9 cellular contexts compared by ENCODE assay signal in genomic region chr2:196431957-196432356, GRCh38.
DNase-seq lines count a peak whose midpoint lies in the region; ATAC-seq and TF ChIP-seq lines count a peak whose summit lies in the region.
"Had no signal": no experiment of that assay in that cellular context is flagged by ENCODE, and none has a peak within 500 bp of the region (broad histone marks: within the 10 kb centered on the region; RNA-seq: fewer than 3 reads in every experiment).

No MANE protein-coding gene starts in this region.

- TF ChIP-seq POLR2A in thyroid gland (IDR thresholded peaks at IDR 0.05), result no peak

- H3K9me2 ChIP-seq in DOHH2 (replicated peaks; ENCODE audit: control insufficient read depth, low read length) (no peaks in the 10 kb centered on the region), Karpas-422 (replicated peaks; ENCODE audit: insufficient read depth, low read length) (no peaks in the 10 kb centered on the region)

- H3K79me2 ChIP-seq in DOHH2 (ENCODE audit: control insufficient read depth, low read length), result no peaks in the 10 kb centered on the region
- no peaks in the 10 kb centered on the region for H3K79me2 ChIP-seq in Karpas-422 (ENCODE audit: low read length)

- H3K9me3 ChIP-seq in DOHH2 (ENCODE audit: control insufficient read depth, insufficient read depth, low read length), result no peaks in the 10 kb centered on the region
- H3K9me3 ChIP-seq in Karpas-422 (ENCODE audit: low read length), result no peaks in the 10 kb centered on the region
- H3K9me3 ChIP-seq in liver (ENCODE audit: control insufficient read depth in 4 of 4, low read length in 3 of 4), result no peaks in the 10 kb centered on the region
- no peaks in the 10 kb centered on the region for H3K9me3 ChIP-seq in thyroid gland

- H3K4me2 ChIP-seq in DOHH2 (ENCODE audit: low read length) (no peak overlapping the region), Karpas-422 (ENCODE audit: low read depth, low read length, poor library complexity, severe bottlenecking) (no peak overlapping the region)

- no peak overlapping the region for H3K9ac ChIP-seq in Karpas-422 (ENCODE audit: low read length)
- H3K9ac ChIP-seq in liver (ENCODE audit: low read depth in 1 of 2, low read length in 2 of 2), result no peak overlapping the region

- no peaks in the 10 kb centered on the region for H3K36me3 ChIP-seq in DOHH2 (ENCODE audit: control insufficient read depth, low read length)
- H3K36me3 ChIP-seq in Karpas-422 (ENCODE audit: insufficient read depth, low read length), result no peaks in the 10 kb centered on the region
- H3K36me3 ChIP-seq in liver (ENCODE audit: control insufficient read depth in 4 of 4, insufficient read depth in 3 of 4, low read depth in 1 of 4, low read length in 3 of 4), result no peaks in the 10 kb centered on the region
- H3K36me3 ChIP-seq in thyroid gland, result no peaks in the 10 kb centered on the region

- H2AFZ ChIP-seq in Karpas-422 (ENCODE audit: low read length), result no peak overlapping the region

- in situ Hi-C loops in astrocyte of the cerebellum (cut with HindIII; ENCODE audit: low sequenced_read_pairs), result no loop called here

- no peaks in the 10 kb centered on the region for H4K20me1 ChIP-seq in DOHH2 (ENCODE audit: control insufficient read depth, insufficient read depth, low read depth, low read length)
- no peaks in the 10 kb centered on the region for H4K20me1 ChIP-seq in Karpas-422 (ENCODE audit: insufficient read depth, low read depth, low read length)

- no peak overlapping the region for H3K27ac ChIP-seq in DOHH2 (ENCODE audit: low read depth, low read length)
- no peak overlapping the region for H3K27ac ChIP-seq in Karpas-422 (ENCODE audit: low read length)
- no peak overlapping the region for H3K27ac ChIP-seq in liver (ENCODE audit: low read depth in 1 of 2, low read length in 2 of 2)
- no peak overlapping the region for H3K27ac ChIP-seq in thyroid gland

- H3F3A ChIP-seq in DOHH2 (ENCODE audit: control insufficient read depth, insufficient read depth), result no peaks in the 10 kb centered on the region

- TF ChIP-seq CTCF in DOHH2 (IDR thresholded peaks at IDR 0.05; ENCODE audit: low read depth, low read length, poor library complexity, severe bottlenecking), result peak; percentile 35
- TF ChIP-seq CTCF in astrocyte of the cerebellum (IDR thresholded peaks at IDR 0.05; ENCODE audit: low read depth, low read length, missing control alignments), result peak; percentile 60
- no peak for TF ChIP-seq CTCF in liver (IDR thresholded peaks at IDR 0.05; ENCODE audit: low read depth, low read length, missing input control)
- TF ChIP-seq CTCF in thyroid gland (IDR thresholded peaks at IDR 0.05), result peak in 1 of 6 experiments; percentile 35

- H3K27me3 ChIP-seq in DOHH2 (ENCODE audit: control insufficient read depth, low read length) (no peaks in the 10 kb centered on the region), Karpas-422 (ENCODE audit: low read length) (no peaks in the 10 kb centered on the region), liver (ENCODE audit: control insufficient read depth in 4 of 4, insufficient read depth in 4 of 4, low read length in 3 of 4) (no peaks in the 10 kb centered on the region), thyroid gland (no peaks in the 10 kb centered on the region)

- DNase-seq in Karpas-422 (peak; percentile 67), astrocyte of the cerebellum (ENCODE audit: low read depth) (peak; percentile 1), thyroid gland (no peak)
- DNase-seq in stimulated activated CD4-positive, alpha-beta T cell treated with anti-CD3 and anti-CD28 coated beads, Interleukin-12 subunit alpha, Interleukin-12 subunit beta, amount 100 ng/mL, for 4 hours, result no peak
- DNase-seq: naive thymus-derived CD8-positive, alpha-beta T cell had no signal

- ATAC-seq in HG03139 (IDR thresholded peaks at IDR 0.05; ENCODE audit: unreplicated experiment), result no peak
- ATAC-seq in GM19397 (IDR thresholded peaks at IDR 0.05; ENCODE audit: unreplicated experiment), result no peak
- ATAC-seq: naive thymus-derived CD8-positive, alpha-beta T cell had no signal

- intact Hi-C loops in thyroid gland (cut with DNase I), result no loop called here

- TF ChIP-seq RAD21 in liver (IDR thresholded peaks at IDR 0.05), result peak; percentile 14 to 24

- H3K4me1 ChIP-seq in DOHH2 (ENCODE audit: control insufficient read depth, low read length) (peaks cover 10% of the 10 kb centered on the region), Karpas-422 (ENCODE audit: low read length) (0 out of 2 replicates have a peak, but pooled peaks cover 6% of the 10 kb centered on the region), liver (ENCODE audit: control insufficient read depth in 4 of 4, insufficient read depth in 4 of 4, low read length in 3 of 4) (peaks cover 0 to 4% (median 0%) of the 10 kb centered on the region in 4 donors), thyroid gland (no peaks in the 10 kb centered on the region)

- WGBS in liver, result 68% methylated on average over 4 of the region's 4 CpGs
- 53 to 55% methylated on average over 4 of the region's 4 CpGs for WGBS in thyroid gland, 2 donors

- no peak overlapping the region for H3K4me3 ChIP-seq in DOHH2 (ENCODE audit: low read length)
- H3K4me3 ChIP-seq in Karpas-422 (ENCODE audit: low read length), result no peak overlapping the region
- no peak overlapping the region for H3K4me3 ChIP-seq in astrocyte of the cerebellum (ENCODE audit: low read depth, low read length)
- H3K4me3 ChIP-seq in liver (ENCODE audit: low read depth in 1 of 3, low read length in 3 of 3), result no peak overlapping the region
- H3K4me3 ChIP-seq in thyroid gland (replicated peaks in 1 of 3), result no peak overlapping the region

TF ChIP-seq in liver, 16 proteins besides CTCF, POLR2A, EP300 and RAD21:
- no peak for TF ChIP-seq RXRA (IDR thresholded peaks at IDR 0.05)
- no peak for TF ChIP-seq MAX (IDR thresholded peaks at IDR 0.05)
- TF ChIP-seq ATF3 (IDR thresholded peaks at IDR 0.05), result no peak
- no peak for TF ChIP-seq NR2F2 (IDR thresholded peaks at IDR 0.05)
- no peak for TF ChIP-seq HNF4A (conservative IDR thresholded peaks at IDR 0.05)
- TF ChIP-seq FOXA1 (IDR thresholded peaks at IDR 0.05), result no peak

Comparison
In these comparisons a context has a peak if more than half of its experiments do, and no peak if none do; other contexts are left out.
1. DNase-seq: peak in Karpas-422 (single experiment) and astrocyte of the cerebellum (single experiment); none in thyroid gland (0 of 2) and stimulated activated CD4-positive, alpha-beta T cell treated with anti-CD3 and anti-CD28 coated beads, Interleukin-12 subunit alpha, Interleukin-12 subunit beta, amount 100 ng/mL, for 4 hours (single experiment).